In the genomic region with DNA sequence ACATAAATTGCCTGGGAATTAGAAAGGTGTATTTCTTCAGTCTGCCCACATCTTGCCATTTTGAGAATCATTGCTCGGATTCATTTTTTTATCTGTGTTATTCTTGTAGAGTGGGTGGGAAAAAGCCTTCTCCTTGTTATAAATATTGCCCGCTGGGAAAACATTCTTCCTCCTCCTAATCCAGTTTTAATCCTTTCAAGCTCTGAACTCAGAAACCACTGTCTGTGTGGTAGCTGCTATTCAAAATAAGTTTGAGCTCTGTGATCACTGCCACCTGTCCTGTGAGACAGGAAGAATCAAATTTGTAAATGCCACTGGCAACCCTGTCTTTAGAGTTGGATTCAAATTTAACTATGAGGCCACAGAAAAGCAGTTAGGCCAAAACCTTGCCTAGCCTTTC, we compare ENCODE assay signal across 21 cellular contexts.
"Had no signal": no experiment of that assay in that cellular context is flagged by ENCODE, and none has a peak within 500 bp of the region (broad histone marks: within the 10 kb centered on the region; RNA-seq: fewer than 3 reads in every experiment).

No MANE protein-coding gene starts in this region.

- DNase-seq: activated CD4-positive, alpha-beta memory T cell treated with anti-CD3 and anti-CD28 coated beads, Interleukin-2, amount 10 ng/mL, durations not matched to agents 7 days and 5 days; activated CD4-positive, alpha-beta T cell treated with anti-CD3 and anti-CD28 coated beads for 36 hours; activated CD4-positive, alpha-beta T cell treated with anti-CD3 and anti-CD28 coated beads, Interleukin-2, amount 50 U/mL, for 1 hour; activated gamma-delta T cell; activated naive CD4-positive, alpha-beta T cell treated with anti-CD3 and anti-CD28 coated beads for 36 hours; activated T-cell treated with anti-CD3 and anti-CD28 coated beads for 4 hours; activated T-cell treated with anti-CD3 and anti-CD28 coated beads, Interleukin-2, amount 50 U/mL, for 48 hours; amygdala; KG1; NCI-H1048; NCI-H187 treated with DMSO at 0.1 percent for 48 hours; NCI-H2081 treated with DMSO at 0.1 percent for 48 hours; NCI-H446; NCI-H526; NCI-H774; PC-3; SHP77; T-cell; T-helper 2 cell; T1000 had no signal

- H3K27ac ChIP-seq: SK-N-MC had no signal

- H3K4me3 ChIP-seq: SK-N-MC had no signal
